11 cellular contexts compared by ENCODE assay signal in genomic region chrX:1593286-1594271, GRCh38. TPM values are rescaled to one million over a fixed set of nuclear protein-coding genes. Genes with fewer than 3 reads are reported as not detected.
DNase-seq lines count a peak whose midpoint lies in the region; ATAC-seq, FAIRE-seq and TF ChIP-seq lines count a peak whose summit lies in the region.
"Had no signal": no experiment of that assay in that cellular context is flagged by ENCODE, and none has a peak within 500 bp of the region (broad histone marks: within the 10 kb centered on the region; RNA-seq: fewer than 3 reads in every experiment).

No MANE protein-coding gene starts in this region.

- no peak for TF ChIP-seq EP300 in HepG2 (IDR thresholded peaks at IDR 0.05; ENCODE audit: low read depth in 2 of 2, low read length in 2 of 2)
- TF ChIP-seq EP300 in HepG2 (CRISPR knock-in tag; IDR thresholded peaks at IDR 0.05; ENCODE audit: borderline replicate concordance): no peak
- no peak for TF ChIP-seq EP300 in suprapubic skin (IDR thresholded peaks at IDR 0.05)

- H3K36me3 ChIP-seq in adipocyte (ENCODE audit: control insufficient read depth, insufficient read depth, low read length, severe bottlenecking) (peaks cover 51% of the 10 kb centered on the region), HepG2 (replicated peaks in 1 of 2; ENCODE audit: control insufficient read depth in 1 of 2, insufficient read depth in 2 of 2, low read length in 2 of 2) (peaks cover 18 to 50% of the 10 kb centered on the region in 2 experiments), suprapubic skin (peaks cover 52% of the 10 kb centered on the region)

- H3K4me2 ChIP-seq in HepG2 (ENCODE audit: low read depth, low read length): peak overlapping the region; percentile 94

- POLR2A ChIA-PET in HepG2 (lab: Yijun Ruan, JAX): no interaction called here

- H3K9ac ChIP-seq in adipocyte (ENCODE audit: low read length) (peak overlapping the region; percentile 91), HepG2 (ENCODE audit: insufficient read depth, low read depth, low read length) (peak overlapping the region; percentile 95)

- H3K27ac ChIP-seq in HepG2 (ENCODE audit: extremely low read length, insufficient read depth, low read length) (peak overlapping the region; percentile 78), suprapubic skin (no peak overlapping the region), substantia nigra (ENCODE audit: low read depth, low read length, poor library complexity, severe bottlenecking) (no peak overlapping the region)

- H3K9me3 ChIP-seq in adipocyte (ENCODE audit: control insufficient read depth, low read length) (no peaks in the 10 kb centered on the region), HepG2 (ENCODE audit: low read length) (no peaks in the 10 kb centered on the region), suprapubic skin (no peaks in the 10 kb centered on the region)

- no peaks in the 10 kb centered on the region for H3K27me3 ChIP-seq in adipocyte (replicated peaks; ENCODE audit: control insufficient read depth, insufficient read depth, low read length)
- H3K27me3 ChIP-seq in HepG2 (ENCODE audit: control insufficient read depth in 1 of 2, insufficient read depth in 2 of 2, low read length in 2 of 2): no peaks in the 10 kb centered on the region; a peak in 1 of 5 replicates
- H3K27me3 ChIP-seq in suprapubic skin: no peaks in the 10 kb centered on the region

- intact Hi-C loops in activated naive CD4-positive, alpha-beta T cell treated with anti-CD3 and anti-CD28 coated beads for 36 hours (cut with micrococcal nuclease): loop anchor here (5.0 kb wide), 2 partner anchors 1014 to 1099 kb away; partner anchors contain the start of gene CD99
- intact Hi-C loops in HepG2 (cut with micrococcal nuclease; ENCODE audit: unreplicated experiment): no loop called here

- ATAC-seq in HepG2 (no peak), GM21619 (IDR thresholded peaks at IDR 0.05; ENCODE audit: unreplicated experiment) (no peak)

- H3K79me2 ChIP-seq in HepG2 (ENCODE audit: insufficient read depth, low read length): peaks cover 41% of the 10 kb centered on the region

- no peak for FAIRE-seq in HepG2 (lab: Jason Lieb, UNC)

- no peak for TF ChIP-seq CTCF in HepG2 (CRISPR knock-in tag; IDR thresholded peaks at IDR 0.05)
- no peak for TF ChIP-seq CTCF in suprapubic skin (IDR thresholded peaks at IDR 0.05)

- no peaks in the 10 kb centered on the region for H3K9me3 Mint-ChIP-seq in activated naive CD4-positive, alpha-beta T cell treated with anti-CD3 and anti-CD28 coated beads for 36 hours

- H3K4me3 Mint-ChIP-seq in activated naive CD4-positive, alpha-beta T cell treated with anti-CD3 and anti-CD28 coated beads for 36 hours: peak overlapping the region; percentile 91

- CTCF ChIA-PET in activated naive CD4-positive, alpha-beta T cell treated with anti-CD3 and anti-CD28 coated beads for 36 hours (lab: Charles Lee): no interaction called here
- CTCF ChIA-PET in HepG2 (lab: Yijun Ruan, JAX; ENCODE audit: low intra/inter-chr PET ratio, low total read pairs): no interaction called here

- 93% methylated on average over 35 of the region's 60 CpGs for WGBS in HepG2 (ENCODE audit: low lambda C conversion rate)
- WGBS in suprapubic skin: 91% methylated on average over 31 of the region's 60 CpGs

- peaks cover 33% of the 10 kb centered on the region for H3K4me1 Mint-ChIP-seq in activated naive CD4-positive, alpha-beta T cell treated with anti-CD3 and anti-CD28 coated beads for 36 hours (ENCODE audit: low read depth)

- H3K27me3 Mint-ChIP-seq in activated naive CD4-positive, alpha-beta T cell treated with anti-CD3 and anti-CD28 coated beads for 36 hours (ENCODE audit: low read depth): no peaks in the 10 kb centered on the region

- H3K27ac Mint-ChIP-seq in activated naive CD4-positive, alpha-beta T cell treated with anti-CD3 and anti-CD28 coated beads for 36 hours: no peak overlapping the region

- H4K20me1 ChIP-seq in HepG2 (ENCODE audit: insufficient read depth, low read length): peaks cover 36% of the 10 kb centered on the region; the same call in 1 of the 2 replicates

- TF ChIP-seq RAD21 in HepG2 (CRISPR knock-in tag; IDR thresholded peaks at IDR 0.05): no peak

- H3K4me3 ChIP-seq in adipocyte (ENCODE audit: low read length) (peak overlapping the region; percentile 93), HepG2 (replicated peaks in 1 of 3; ENCODE audit: insufficient read depth in 1 of 3, low read depth in 2 of 3, low read length in 3 of 3) (peak overlapping the region; percentile 93 to 100 (median 99); a peak in 5 of 6 replicates), suprapubic skin (peak overlapping the region; percentile 79)

- H3K4me1 ChIP-seq in adipocyte (ENCODE audit: control insufficient read depth, insufficient read depth, low read length): peaks cover 8% of the 10 kb centered on the region
- peaks cover 23% of the 10 kb centered on the region for H3K4me1 ChIP-seq in HepG2 (ENCODE audit: insufficient read depth, low read length)
- H3K4me1 ChIP-seq in suprapubic skin: peaks cover 25% of the 10 kb centered on the region

- BruUV-seq in HepG2 (replicated peaks; lab: Mats Ljungman, UMichigan): TSS peak; percentile 48

- no peak for DNase-seq in activated naive CD4-positive, alpha-beta T cell treated with anti-CD3 and anti-CD28 coated beads for 36 hours
- no peak for DNase-seq in activated naive CD4-positive, alpha-beta T cell treated with anti-CD3 and anti-CD28 coated beads, Interleukin-2, amount 50 U/mL, for 16 hours
- DNase-seq in adipocyte (ENCODE audit: low read depth) (peak; percentile 13), HepG2 (ENCODE audit: low spot score) (no peak), suprapubic skin (ENCODE audit: low spot score in 2 of 2) (peak in 1 of 2 donors; percentile 81), substantia nigra (lab: John Stamatoyannopoulos, UW) (no peak), NCI-H146 (lab: John Stamatoyannopoulos, UW) (no peak)
- DNase-seq: hippocampal formation had no signal

- in situ Hi-C loops in HepG2 (cut with HindIII; ENCODE audit: extremely low pct_ligation_motif_present, low pct_unique_long_range_greater_than_20kb): no loop called here

- no peak overlapping the region for H2AFZ ChIP-seq in HepG2 (ENCODE audit: low read length)

- no peak for TF ChIP-seq POLR2A in HepG2 (IDR thresholded peaks at IDR 0.05; ENCODE audit: insufficient read depth in 1 of 2, low read depth in 2 of 2, low read length in 2 of 2)
- TF ChIP-seq POLR2A in suprapubic skin (IDR thresholded peaks at IDR 0.05): no peak

- H3K36me3 Mint-ChIP-seq in activated naive CD4-positive, alpha-beta T cell treated with anti-CD3 and anti-CD28 coated beads for 36 hours (ENCODE audit: low read depth): peaks cover 27% of the 10 kb centered on the region

RNA-seq across cellular contexts. Expression of gene AKAP17A, which starts 2.2 kb away (rescaled TPM):
- 10 to 100 TPM; 59.2 to 60.5 TPM for total RNA-seq in activated naive CD4-positive, alpha-beta T cell treated with anti-CD3 and anti-CD28 coated beads for 36 hours
- 16.8 and 26.5 TPM in 2 replicates for total RNA-seq in HepG2 (2016; rRNA removed; fragmentation: Illumina TruSeq; extraction: Trizol)
- 6.5 and 6.8 TPM in 2 replicates for total RNA-seq in HepG2 (2016; cell fraction: cytosol; rRNA removed; fragmentation: Illumina TruSeq; extraction: Trizol; ENCODE audit: low read depth)
- 14.2 and 27.6 TPM in 2 replicates for total RNA-seq in HepG2 (2016; cell fraction: insoluble cytoplasmic fraction; rRNA removed; fragmentation: Illumina TruSeq; extraction: Trizol)
- 10.5 and 10.6 TPM in 2 replicates for total RNA-seq in HepG2 (2016; cell fraction: membrane; rRNA removed; fragmentation: Illumina TruSeq; extraction: Trizol)
- 20.8 and 27.2 TPM in 2 replicates for total RNA-seq in HepG2 (2016; cell fraction: nucleus; rRNA removed; fragmentation: Illumina TruSeq; extraction: Trizol)
- 20.5 and 29.8 TPM in 2 replicates for polyA plus RNA-seq in HepG2 (2011; rRNA removed)
- polyA plus RNA-seq in HepG2 (2011; cell fraction: cytosol; rRNA removed): 8.1 and 10.8 TPM in 2 replicates
- 303 and 327 TPM in 2 replicates for polyA plus RNA-seq in HepG2 (2011; cell fraction: nucleus; rRNA removed)
- polyA plus RNA-seq in HepG2 (2012): 24.1 and 26.3 TPM in 2 replicates
- 2.3 and 2.6 TPM in 2 replicates for polyA plus RNA-seq in HepG2 (2016; cell fraction: cytosol; fragmentation: Illumina TruSeq; extraction: Trizol; ENCODE audit: low read depth)
- 17.5 and 20.6 TPM in 2 replicates for polyA plus RNA-seq in HepG2 (2016; cell fraction: insoluble cytoplasmic fraction; fragmentation: Illumina TruSeq; extraction: Trizol; ENCODE audit: low read depth)
- 6.1 and 6.3 TPM in 2 replicates for polyA plus RNA-seq in HepG2 (2016; cell fraction: membrane; fragmentation: Illumina TruSeq; extraction: Trizol; ENCODE audit: low read depth)
- polyA plus RNA-seq in HepG2 (2016; cell fraction: nucleus; fragmentation: Illumina TruSeq; extraction: Trizol; ENCODE audit: insufficient read depth, low read depth): 80.9 and 81.0 TPM in 2 replicates
- 5.9 and 7.1 TPM in 2 replicates for polyA minus RNA-seq in HepG2 (2011; rRNA and poly(A)+ RNA removed; ENCODE audit: low replicate concordance)
- polyA minus RNA-seq in HepG2 (2011; cell fraction: cytosol; rRNA and poly(A)+ RNA removed): 4.2 and 5.9 TPM in 2 replicates
- polyA minus RNA-seq in HepG2 (2011; cell fraction: nucleus; rRNA and poly(A)+ RNA removed): 19.3 and 20.2 TPM in 2 replicates
- 10 to 100 TPM; 31.4 to 86.7 (median 37.9) TPM for total RNA-seq in suprapubic skin

RNA-seq across cellular contexts. Expression of gene ASMT, which starts 21.3 kb away (rescaled TPM):
- total RNA-seq in activated naive CD4-positive, alpha-beta T cell treated with anti-CD3 and anti-CD28 coated beads for 36 hours: not detected
- total RNA-seq in HepG2 (2016; rRNA removed; fragmentation: Illumina TruSeq; extraction: Trizol) (not detected in 2 replicates), suprapubic skin (under 1 TPM in 1 of 4 donors, not detected in 3; 0.68 TPM)
- total RNA-seq in HepG2 (2016; cell fraction: cytosol; rRNA removed; fragmentation: Illumina TruSeq; extraction: Trizol; ENCODE audit: low read depth): not detected in 2 replicates
- total RNA-seq in HepG2 (2016; cell fraction: insoluble cytoplasmic fraction; rRNA removed; fragmentation: Illumina TruSeq; extraction: Trizol): not detected in 2 replicates
- total RNA-seq in HepG2 (2016; cell fraction: membrane; rRNA removed; fragmentation: Illumina TruSeq; extraction: Trizol): not detected in 2 replicates
- not detected in 2 replicates for total RNA-seq in HepG2 (2016; cell fraction: nucleus; rRNA removed; fragmentation: Illumina TruSeq; extraction: Trizol)
- polyA plus RNA-seq in HepG2 (2011; rRNA removed): 0.04 and 0.33 TPM in 2 replicates
- 0.04 and 0.06 TPM in 2 replicates for polyA plus RNA-seq in HepG2 (2011; cell fraction: cytosol; rRNA removed)
- polyA plus RNA-seq in HepG2 (2011; cell fraction: nucleus; rRNA removed): not detected in 2 replicates
- polyA plus RNA-seq in HepG2 (2012): not detected in 2 replicates
- 0.14 TPM in 1 of 2 replicates, not detected in the other for polyA plus RNA-seq in HepG2 (2016; cell fraction: cytosol; fragmentation: Illumina TruSeq; extraction: Trizol; ENCODE audit: low read depth)
- not detected in 2 replicates for polyA plus RNA-seq in HepG2 (2016; cell fraction: insoluble cytoplasmic fraction; fragmentation: Illumina TruSeq; extraction: Trizol; ENCODE audit: low read depth)
- polyA plus RNA-seq in HepG2 (2016; cell fraction: membrane; fragmentation: Illumina TruSeq; extraction: Trizol; ENCODE audit: low read depth): 0.15 TPM in 1 of 2 replicates, not detected in the other
- not detected in 2 replicates for polyA plus RNA-seq in HepG2 (2016; cell fraction: nucleus; fragmentation: Illumina TruSeq; extraction: Trizol; ENCODE audit: insufficient read depth, low read depth)
- polyA minus RNA-seq in HepG2 (2011; rRNA and poly(A)+ RNA removed; ENCODE audit: low replicate concordance): not detected in 2 replicates
- not detected in 2 replicates for polyA minus RNA-seq in HepG2 (2011; cell fraction: cytosol; rRNA and poly(A)+ RNA removed)
- polyA minus RNA-seq in HepG2 (2011; cell fraction: nucleus; rRNA and poly(A)+ RNA removed): not detected in 2 replicates
- total RNA-seq: Daoy; T-helper 2 cell treated with Interferon-gamma antibody and Interleukin-4, amounts not matched to agents 100 ng/mL and 5 ng/mL, for 36 hours had no signal

RNA-seq across cellular contexts. Expression of gene P2RY8, which starts 56.6 kb away (rescaled TPM):
- 10 to 100 TPM in 1 of 2 experiments, 1 to 10 TPM in 1; 9.8 to 10.6 TPM for total RNA-seq in activated naive CD4-positive, alpha-beta T cell treated with anti-CD3 and anti-CD28 coated beads for 36 hours
- total RNA-seq in HepG2 (2016; rRNA removed; fragmentation: Illumina TruSeq; extraction: Trizol) (0.66 and 1.0 TPM in 2 replicates), suprapubic skin (under 1 TPM in 1 of 4 donors, not detected in 3; 0.25 TPM)
- total RNA-seq in HepG2 (2016; cell fraction: cytosol; rRNA removed; fragmentation: Illumina TruSeq; extraction: Trizol; ENCODE audit: low read depth): 0.09 and 0.10 TPM in 2 replicates
- 0.68 and 1.1 TPM in 2 replicates for total RNA-seq in HepG2 (2016; cell fraction: insoluble cytoplasmic fraction; rRNA removed; fragmentation: Illumina TruSeq; extraction: Trizol)
- total RNA-seq in HepG2 (2016; cell fraction: membrane; rRNA removed; fragmentation: Illumina TruSeq; extraction: Trizol): 0.31 and 0.34 TPM in 2 replicates
- 1.0 and 1.6 TPM in 2 replicates for total RNA-seq in HepG2 (2016; cell fraction: nucleus; rRNA removed; fragmentation: Illumina TruSeq; extraction: Trizol)
- 1.3 and 3.1 TPM in 2 replicates for polyA plus RNA-seq in HepG2 (2011; rRNA removed)
- 2.0 and 2.3 TPM in 2 replicates for polyA plus RNA-seq in HepG2 (2011; cell fraction: cytosol; rRNA removed)
- polyA plus RNA-seq in HepG2 (2011; cell fraction: nucleus; rRNA removed): 1.5 and 1.8 TPM in 2 replicates
- polyA plus RNA-seq in HepG2 (2012): 2.1 and 2.4 TPM in 2 replicates
- polyA plus RNA-seq in HepG2 (2016; cell fraction: cytosol; fragmentation: Illumina TruSeq; extraction: Trizol; ENCODE audit: low read depth): 0.08 and 0.09 TPM in 2 replicates
- 0.65 and 0.91 TPM in 2 replicates for polyA plus RNA-seq in HepG2 (2016; cell fraction: insoluble cytoplasmic fraction; fragmentation: Illumina TruSeq; extraction: Trizol; ENCODE audit: low read depth)
- polyA plus RNA-seq in HepG2 (2016; cell fraction: membrane; fragmentation: Illumina TruSeq; extraction: Trizol; ENCODE audit: low read depth): 0.16 and 0.28 TPM in 2 replicates
- 2.0 and 2.3 TPM in 2 replicates for polyA plus RNA-seq in HepG2 (2016; cell fraction: nucleus; fragmentation: Illumina TruSeq; extraction: Trizol; ENCODE audit: insufficient read depth, low read depth)
- 0.09 and 7.8 TPM in 2 replicates for polyA minus RNA-seq in HepG2 (2011; rRNA and poly(A)+ RNA removed; ENCODE audit: low replicate concordance)
- polyA minus RNA-seq in HepG2 (2011; cell fraction: cytosol; rRNA and poly(A)+ RNA removed): 2.4 and 2.6 TPM in 2 replicates
- polyA minus RNA-seq in HepG2 (2011; cell fraction: nucleus; rRNA and poly(A)+ RNA removed): 1.4 and 2.2 TPM in 2 replicates
